In genomic region chr17:76623271-76624146, GRCh38 we compare ENCODE assay signal across 1 cellular context.
TF ChIP-seq lines count a peak whose summit lies in the region.

No MANE protein-coding gene starts in this region.

TF ChIP-seq in HepG2, 621 proteins besides CTCF, POLR2A, EP300 and RAD21 (continued from another document and continues in another):
- TF ChIP-seq ZSCAN30 (CRISPR knock-in tag; IDR thresholded peaks at IDR 0.05), result no peak
- TF ChIP-seq ZNF382 (CRISPR knock-in tag; IDR thresholded peaks at IDR 0.05; ENCODE audit: borderline replicate concordance), result no peak
- TF ChIP-seq ZBTB10 (CRISPR knock-in tag; IDR thresholded peaks at IDR 0.05; ENCODE audit: borderline replicate concordance), result no peak
- no peak for TF ChIP-seq ATF4 (CRISPR knock-in tag; IDR thresholded peaks at IDR 0.05)
- no peak for TF ChIP-seq RERE (CRISPR knock-in tag; IDR thresholded peaks at IDR 0.05; ENCODE audit: low read depth)
- no peak for TF ChIP-seq ZNF713 (CRISPR knock-in tag; IDR thresholded peaks at IDR 0.05)
- no peak for TF ChIP-seq MBD4 (IDR thresholded peaks at IDR 0.05; ENCODE audit: borderline replicate concordance, low read length)
- TF ChIP-seq GABPA (IDR thresholded peaks at IDR 0.05; ENCODE audit: low read depth, low read length), result no peak
- no peak for TF ChIP-seq GABPA (CRISPR knock-in tag; IDR thresholded peaks at IDR 0.05; ENCODE audit: low read depth)
- TF ChIP-seq TFAP4 (IDR thresholded peaks at IDR 0.05; ENCODE audit: borderline replicate concordance, low read depth), result no peak
- TF ChIP-seq HIC2 (CRISPR knock-in tag; IDR thresholded peaks at IDR 0.05; ENCODE audit: low read depth), result no peak
- no peak for TF ChIP-seq CHD4 (IDR thresholded peaks at IDR 0.05; ENCODE audit: borderline replicate concordance, low read length)
- no peak for TF ChIP-seq MYC (CRISPR knock-in tag; IDR thresholded peaks at IDR 0.05; ENCODE audit: borderline replicate concordance)
- no peak for TF ChIP-seq MLXIP (CRISPR knock-in tag; IDR thresholded peaks at IDR 0.05; ENCODE audit: borderline replicate concordance)
- TF ChIP-seq ESRRA (CRISPR knock-in tag; IDR thresholded peaks at IDR 0.05; ENCODE audit: low read depth), result no peak
- TF ChIP-seq AHR (CRISPR knock-in tag; IDR thresholded peaks at IDR 0.05), result peak; percentile 73; the same call in 1 of the 2 replicates
- TF ChIP-seq PHF5A (CRISPR knock-in tag; IDR thresholded peaks at IDR 0.05; ENCODE audit: low read depth, unreplicated experiment), result no peak
- no peak for TF ChIP-seq ELF1 (CRISPR knock-in tag; IDR thresholded peaks at IDR 0.05)
- peak; percentile 32; the same call in 1 of the 2 replicates for TF ChIP-seq ARID5B (CRISPR knock-in tag; IDR thresholded peaks at IDR 0.05)
- TF ChIP-seq KLF11 (CRISPR knock-in tag; IDR thresholded peaks at IDR 0.05), result no peak
- TF ChIP-seq NKX3-1 (CRISPR knock-in tag; IDR thresholded peaks at IDR 0.05), result no peak
- no peak for TF ChIP-seq TIGD3 (CRISPR knock-in tag; IDR thresholded peaks at IDR 0.05; ENCODE audit: borderline replicate concordance)
- TF ChIP-seq MAFK (conservative IDR thresholded peaks at IDR 0.05 in 1 of 2, IDR thresholded peaks at IDR 0.05 in 1 of 2; ENCODE audit: low read length in 2 of 2), result no peak
- TF ChIP-seq PCBP2 (optimal IDR thresholded peaks at IDR 0.05; ENCODE audit: low read depth, low read length, poor library complexity, severe bottlenecking), result no peak
- no peak for TF ChIP-seq ZNF562 (CRISPR knock-in tag; IDR thresholded peaks at IDR 0.05; ENCODE audit: borderline replicate concordance)
- no peak for TF ChIP-seq HDAC2 (CRISPR knock-in tag; IDR thresholded peaks at IDR 0.05)
- no peak for TF ChIP-seq ZNF749 (CRISPR knock-in tag; IDR thresholded peaks at IDR 0.05; ENCODE audit: borderline replicate concordance)
- TF ChIP-seq GTF3A (CRISPR knock-in tag; conservative IDR thresholded peaks at IDR 0.05), result no peak
- TF ChIP-seq ATRX (CRISPR knock-in tag; IDR thresholded peaks at IDR 0.05; ENCODE audit: borderline replicate concordance), result 0 out of 2 replicates have a peak, but pooled peaks have one; percentile 37
- TF ChIP-seq ZNF350 (CRISPR knock-in tag; IDR thresholded peaks at IDR 0.05; ENCODE audit: borderline replicate concordance, low read depth), result no peak
- TF ChIP-seq ZBTB44 (CRISPR knock-in tag; IDR thresholded peaks at IDR 0.05), result no peak
- TF ChIP-seq EED (CRISPR knock-in tag; IDR thresholded peaks at IDR 0.05), result no peak
- TF ChIP-seq ZSCAN22 (CRISPR knock-in tag; IDR thresholded peaks at IDR 0.05), result no peak
- no peak for TF ChIP-seq GPN1 (CRISPR knock-in tag; IDR thresholded peaks at IDR 0.05; ENCODE audit: borderline replicate concordance)
- no peak for TF ChIP-seq NFATC3 (CRISPR knock-in tag; IDR thresholded peaks at IDR 0.05)
- no peak for TF ChIP-seq MAZ (IDR thresholded peaks at IDR 0.05; ENCODE audit: borderline replicate concordance, low read depth, low read length)
- TF ChIP-seq MAZ (CRISPR knock-in tag; IDR thresholded peaks at IDR 0.05; ENCODE audit: low read depth), result peak; percentile 56; the same call in 1 of the 2 replicates
